1 cellular context compared by ENCODE assay signal in the genomic region with DNA sequence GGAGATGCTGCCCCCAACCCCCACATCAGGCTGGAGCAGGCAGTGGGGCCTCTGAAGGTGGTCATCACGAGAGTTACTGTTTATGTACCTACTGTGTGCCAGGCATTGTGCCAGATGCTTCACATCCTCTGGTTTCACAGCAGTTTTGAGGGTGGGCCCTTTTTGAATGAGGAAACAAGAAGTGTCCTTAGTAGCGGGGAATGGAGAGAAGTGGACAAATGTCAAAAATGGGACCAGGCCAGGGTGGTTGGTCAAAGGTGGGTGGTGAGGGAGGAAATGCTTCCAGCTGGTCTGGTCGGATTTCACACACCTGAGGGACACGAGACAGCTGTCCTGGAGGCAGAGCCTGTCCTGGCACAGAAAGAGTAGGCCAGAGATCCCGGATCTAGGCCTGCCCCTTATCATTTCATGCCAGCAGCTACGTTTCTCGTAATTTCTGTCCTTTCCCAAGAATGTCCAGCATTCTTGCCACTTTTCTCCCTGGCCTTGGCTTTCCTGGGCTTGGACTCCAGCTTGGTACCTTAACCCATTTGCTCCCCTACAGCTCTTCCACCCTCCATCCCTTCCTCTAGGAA.
TF ChIP-seq lines count a peak whose summit lies in the region.

No MANE protein-coding gene starts in this region.

TF ChIP-seq in liver, 16 proteins besides CTCF, POLR2A, EP300 and RAD21 (continued from another document):
- TF ChIP-seq ZBTB33 (IDR thresholded peaks at IDR 0.05) (no peak), HNF4A (conservative IDR thresholded peaks at IDR 0.05) (no peak), NR2F2 (IDR thresholded peaks at IDR 0.05) (no peak), EGR1 (IDR thresholded peaks at IDR 0.05; ENCODE audit: low read depth in 2 of 2) (no peak), TAF1 (conservative IDR thresholded peaks at IDR 0.05) (no peak)
- TF ChIP-seq, protein P1, sequence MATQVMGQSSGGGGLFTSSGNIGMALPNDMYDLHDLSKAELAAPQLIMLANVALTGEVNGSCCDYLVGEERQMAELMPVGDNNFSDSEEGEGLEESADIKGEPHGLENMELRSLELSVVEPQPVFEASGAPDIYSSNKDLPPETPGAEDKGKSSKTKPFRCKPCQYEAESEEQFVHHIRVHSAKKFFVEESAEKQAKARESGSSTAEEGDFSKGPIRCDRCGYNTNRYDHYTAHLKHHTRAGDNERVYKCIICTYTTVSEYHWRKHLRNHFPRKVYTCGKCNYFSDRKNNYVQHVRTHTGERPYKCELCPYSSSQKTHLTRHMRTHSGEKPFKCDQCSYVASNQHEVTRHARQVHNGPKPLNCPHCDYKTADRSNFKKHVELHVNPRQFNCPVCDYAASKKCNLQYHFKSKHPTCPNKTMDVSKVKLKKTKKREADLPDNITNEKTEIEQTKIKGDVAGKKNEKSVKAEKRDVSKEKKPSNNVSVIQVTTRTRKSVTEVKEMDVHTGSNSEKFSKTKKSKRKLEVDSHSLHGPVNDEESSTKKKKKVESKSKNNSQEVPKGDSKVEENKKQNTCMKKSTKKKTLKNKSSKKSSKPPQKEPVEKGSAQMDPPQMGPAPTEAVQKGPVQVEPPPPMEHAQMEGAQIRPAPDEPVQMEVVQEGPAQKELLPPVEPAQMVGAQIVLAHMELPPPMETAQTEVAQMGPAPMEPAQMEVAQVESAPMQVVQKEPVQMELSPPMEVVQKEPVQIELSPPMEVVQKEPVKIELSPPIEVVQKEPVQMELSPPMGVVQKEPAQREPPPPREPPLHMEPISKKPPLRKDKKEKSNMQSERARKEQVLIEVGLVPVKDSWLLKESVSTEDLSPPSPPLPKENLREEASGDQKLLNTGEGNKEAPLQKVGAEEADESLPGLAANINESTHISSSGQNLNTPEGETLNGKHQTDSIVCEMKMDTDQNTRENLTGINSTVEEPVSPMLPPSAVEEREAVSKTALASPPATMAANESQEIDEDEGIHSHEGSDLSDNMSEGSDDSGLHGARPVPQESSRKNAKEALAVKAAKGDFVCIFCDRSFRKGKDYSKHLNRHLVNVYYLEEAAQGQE (IDR thresholded peaks at IDR 0.05) = no peak
- TF ChIP-seq, protein P2, sequence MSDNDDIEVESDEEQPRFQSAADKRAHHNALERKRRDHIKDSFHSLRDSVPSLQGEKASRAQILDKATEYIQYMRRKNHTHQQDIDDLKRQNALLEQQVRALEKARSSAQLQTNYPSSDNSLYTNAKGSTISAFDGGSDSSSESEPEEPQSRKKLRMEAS (IDR thresholded peaks at IDR 0.05) = no peak
